Comparison of ENCODE assay signal across 17 cellular contexts in genomic region chr4:142128529-142128928, GRCh38.
DNase-seq lines count a peak whose midpoint lies in the region; ATAC-seq and TF ChIP-seq lines count a peak whose summit lies in the region.
"Had no signal": no experiment of that assay in that cellular context is flagged by ENCODE, and none has a peak within 500 bp of the region (broad histone marks: within the 10 kb centered on the region; RNA-seq: fewer than 3 reads in every experiment).

No MANE protein-coding gene starts in this region.

- ATAC-seq in mucosa of descending colon (no peak), HG03354 (IDR thresholded peaks at IDR 0.05; ENCODE audit: poor library complexity, severe bottlenecking, unreplicated experiment) (no peak), SK-N-SH treated with all-trans-retinoic acid at 6 μM for 48 hours (no peak)
- ATAC-seq: natural killer cell had no signal

- no peaks in the 10 kb centered on the region for H4K20me1 ChIP-seq in GM23248 (ENCODE audit: insufficient read depth)

- H3K36me3 Mint-ChIP-seq in nephron (ENCODE audit: low read depth) = peaks cover under 1% of the 10 kb centered on the region
- H3K36me3 Mint-ChIP-seq: natural killer cell had no signal

- TF ChIP-seq POLR2A in esophagus muscularis mucosa (IDR thresholded peaks at IDR 0.05; ENCODE audit: low read depth) = no peak

- H3K4me1 Mint-ChIP-seq in nephron = peaks cover 13% of the 10 kb centered on the region
- H3K4me1 Mint-ChIP-seq: natural killer cell had no signal

- H3K4me3 ChIP-seq in GM23248 (no peak overlapping the region), esophagus muscularis mucosa (no peak overlapping the region), mucosa of descending colon (no peak overlapping the region)
- H3K4me3 ChIP-seq: HAP-1, SJCRH30 had no signal

- no peak overlapping the region for H3K4me3 Mint-ChIP-seq in nephron
- H3K4me3 Mint-ChIP-seq: endodermal cell, natural killer cell had no signal

- no peaks in the 10 kb centered on the region for H3K9me2 ChIP-seq in GM23248 (ENCODE audit: insufficient read depth)

- intact Hi-C loops in esophagus muscularis mucosa (cut with DNase I) = loop anchor here (5.0 to 10.0 kb wide), 3 partner anchors 586 to 956 kb away; partner anchors contain the start of gene INPP4B
- intact Hi-C loops in mucosa of descending colon (cut with DNase I, micrococcal nuclease) = loop anchor here (2.0 to 10.0 kb wide), 3 partner anchors 586 to 716 kb away; partner anchors contain the start of gene INPP4B (in 1 of the 2)

- H3K36me3 ChIP-seq in GM23248 (ENCODE audit: low read depth) = no peaks in the 10 kb centered on the region
- no peaks in the 10 kb centered on the region for H3K36me3 ChIP-seq in esophagus muscularis mucosa
- H3K36me3 ChIP-seq in mucosa of descending colon (ENCODE audit: low read depth) = no peaks in the 10 kb centered on the region
- H3K36me3 ChIP-seq: HAP-1 had no signal

- peaks cover 3% of the 10 kb centered on the region for H3K27me3 Mint-ChIP-seq in nephron (ENCODE audit: low read depth)

- H3K9ac ChIP-seq in GM23248 = no peak overlapping the region

- H2AFZ ChIP-seq in GM23248 = 0 out of 2 replicates have a peak overlapping the region, but pooled peaks have one; percentile 35

- DNase-seq in AG08395 (ENCODE audit: low spot score) = peak; percentile 10
- DNase-seq in GM23248 = peak; percentile 7
- no peak for DNase-seq in esophagus muscularis mucosa (ENCODE audit: extremely low spot score)
- no peak for DNase-seq in mucosa of descending colon
- DNase-seq in SHP77 (lab: John Stamatoyannopoulos, UW) = no peak
- DNase-seq: Caco-2; endodermal cell; natural killer cell; NCI-H1092; NCI-H69; SJCRH30; stimulated activated CD4-positive, alpha-beta T cell treated with anti-CD3 and anti-CD28 coated beads, Interleukin-15, amount 100 ng/mL, for 24 hours; stimulated activated CD8-positive, alpha-beta memory T cell treated with anti-CD3 and anti-CD28 coated beads, Interleukin-4, amount 100 ng/mL, for 48 hours had no signal

- H3K27ac Mint-ChIP-seq in nephron = peak overlapping the region; percentile 60 to 77 (median 73)
- H3K27ac Mint-ChIP-seq: endodermal cell, natural killer cell had no signal

- H3K79me2 ChIP-seq in GM23248 (ENCODE audit: insufficient read depth) = no peaks in the 10 kb centered on the region

- H3K4me2 ChIP-seq in GM23248 (ENCODE audit: unreplicated experiment) = no peak overlapping the region

- in situ Hi-C loops in GM23248 (cut with MboI) = no loop called here

- H3K9me3 ChIP-seq in GM23248 (ENCODE audit: low read depth) (no peaks in the 10 kb centered on the region), esophagus muscularis mucosa (no peaks in the 10 kb centered on the region), mucosa of descending colon (no peaks in the 10 kb centered on the region)
- H3K9me3 ChIP-seq: Caco-2, HAP-1, SJCRH30 had no signal

- H3K4me1 ChIP-seq in GM23248 (ENCODE audit: insufficient read depth) (peaks cover 18% of the 10 kb centered on the region; the same call in 1 of the 2 replicates), esophagus muscularis mucosa (peaks cover 20 to 41% (median 30%) of the 10 kb centered on the region in 4 donors), mucosa of descending colon (ENCODE audit: low read depth) (peaks cover 15% of the 10 kb centered on the region)
- H3K4me1 ChIP-seq: HAP-1, SJCRH30 had no signal

- 0 out of 2 replicates have a peak, but pooled peaks cover 7% of the 10 kb centered on the region for H3F3A ChIP-seq in GM23248 (ENCODE audit: insufficient read depth)

- H3K27ac ChIP-seq in GM23248 = no peak overlapping the region; the same call in 1 of the 2 replicates
- peak overlapping the region; percentile 36 to 55 (median 50) for H3K27ac ChIP-seq in esophagus muscularis mucosa (replicated peaks in 1 of 4)
- H3K27ac ChIP-seq: SJCRH30 had no signal

- TF ChIP-seq CTCF in esophagus muscularis mucosa (IDR thresholded peaks at IDR 0.05) (no peak), nephron (IDR thresholded peaks at IDR 0.05; ENCODE audit: unreplicated experiment in 3 of 3) (no peak), mucosa of descending colon (IDR thresholded peaks at IDR 0.05) (no peak)

- no peak for TF ChIP-seq EP300 in esophagus muscularis mucosa (IDR thresholded peaks at IDR 0.05)

- no peaks in the 10 kb centered on the region for H3K9me3 Mint-ChIP-seq in nephron
- H3K9me3 Mint-ChIP-seq: endodermal cell, natural killer cell had no signal

- WGBS in GM23248 (ENCODE audit: low coverage in 1 of 2, low lambda C conversion rate in 2 of 2, missing lambda C conversion rate in 2 of 2), 2 experiments = 59 to 72% methylated on average over 3 of the region's 3 CpGs
- 13% methylated on average over 3 of the region's 3 CpGs for WGBS in esophagus muscularis mucosa

- H3K27me3 ChIP-seq in GM23248 (replicated peaks; ENCODE audit: insufficient read depth) (no peaks in the 10 kb centered on the region), esophagus muscularis mucosa (no peaks in the 10 kb centered on the region)
- H3K27me3 ChIP-seq: SJCRH30 had no signal

TF ChIP-seq in SK-N-SH treated with all-trans-retinoic acid at 6 μM for 48 hours, 23 proteins besides CTCF, POLR2A, EP300 and RAD21:
- TF ChIP-seq TOX (CRISPR knock-in tag; IDR thresholded peaks at IDR 0.05; ENCODE audit: borderline replicate concordance) = no peak
- no peak for TF ChIP-seq POU6F1 (CRISPR knock-in tag; IDR thresholded peaks at IDR 0.05; ENCODE audit: borderline replicate concordance, low read depth)
- no peak for TF ChIP-seq PATZ1 (CRISPR knock-in tag; IDR thresholded peaks at IDR 0.05; ENCODE audit: borderline replicate concordance)

Comparison
In these comparisons a context has a peak if more than half of its experiments do, and no peak if none do; other contexts are left out.
1. DNase-seq: peak in AG08395 (single experiment) and GM23248 (single experiment); none in esophagus muscularis mucosa (single experiment), mucosa of descending colon (0 of 3) and SHP77 (0 of 2).